Comparison of ENCODE assay signal across 33 cellular contexts in genomic region chrX:8404958-8405357, GRCh38. TPM values are rescaled to one million over a fixed set of nuclear protein-coding genes. Genes with fewer than 3 reads are reported as not detected.
DNase-seq lines count a peak whose midpoint lies in the region; ATAC-seq, FAIRE-seq and TF ChIP-seq lines count a peak whose summit lies in the region.
"Had no signal": no experiment of that assay in that cellular context is flagged by ENCODE, and none has a peak within 500 bp of the region (broad histone marks: within the 10 kb centered on the region; RNA-seq: fewer than 3 reads in every experiment).

No MANE protein-coding gene starts in this region.

- H3K9ac ChIP-seq in neural progenitor cell = no peak overlapping the region
- H3K9ac ChIP-seq: GM23248 had no signal

- CTCF ChIA-PET in OCI-LY7 (lab: Charles Lee; ENCODE audit: unreplicated experiment) = no interaction called here

- TF ChIP-seq POLR2A in heart left ventricle (IDR thresholded peaks at IDR 0.05) (no peak), thyroid gland (IDR thresholded peaks at IDR 0.05) (no peak)

- no peak for FAIRE-seq in bronchial epithelial cell (lab: Jason Lieb, UNC)
- FAIRE-seq: A204.1, D721Med, HepG2, small intestine, TTC549 had no signal

- no peaks in the 10 kb centered on the region for H3F3A ChIP-seq in neural progenitor cell (ENCODE audit: low read depth)

- H3K36me3 ChIP-seq in heart left ventricle (no peaks in the 10 kb centered on the region), bronchial epithelial cell (ENCODE audit: control insufficient read depth, insufficient read depth, low read length) (no peaks in the 10 kb centered on the region), neural progenitor cell (no peaks in the 10 kb centered on the region), thyroid gland (no peaks in the 10 kb centered on the region), OCI-LY7 (ENCODE audit: insufficient read depth, low read length) (no peaks in the 10 kb centered on the region), osteoblast (ENCODE audit: insufficient read depth, low read length) (no peaks in the 10 kb centered on the region)
- H3K36me3 ChIP-seq: gastroesophageal sphincter had no signal

- H3K9me2 ChIP-seq in OCI-LY7 (ENCODE audit: insufficient read depth, low read length) = no peaks in the 10 kb centered on the region

- H3K4me1 ChIP-seq in heart left ventricle = peaks cover 0 to 9% (median 0%) of the 10 kb centered on the region in 12 donors
- H3K4me1 ChIP-seq in neural progenitor cell = peaks cover 15% of the 10 kb centered on the region
- H3K4me1 ChIP-seq in thyroid gland = peaks cover 14 to 15% of the 10 kb centered on the region in 2 donors
- H3K4me1 ChIP-seq in OCI-LY7 (ENCODE audit: insufficient read depth, low read length, poor library complexity, severe bottlenecking) = no peaks in the 10 kb centered on the region
- H3K4me1 ChIP-seq in osteoblast (ENCODE audit: insufficient read depth, low read length) = no peaks in the 10 kb centered on the region
- H3K4me1 ChIP-seq: testis had no signal

- 36 to 67% (median 51%) methylated on average over 2 of the region's 2 CpGs for WGBS in heart left ventricle, 4 donors
- 11 to 18% methylated on average over 1 to 2 of the region's 2 CpGs for WGBS in thyroid gland, 2 donors

- H3K4me3 Mint-ChIP-seq in neural progenitor cell = no peak overlapping the region
- H3K4me3 Mint-ChIP-seq: activated naive CD8-positive, alpha-beta T cell treated with anti-CD3 and anti-CD28 coated beads, Interleukin-2, amount 50 U/mL, for 24 hours; activated T-cell treated with anti-CD3 and anti-CD28 coated beads, Interleukin-2, amount 50 U/mL, for 72 hours; CD4-positive, alpha-beta T cell; T-helper 17 cell had no signal

- peak; percentile 44 to 53 for ATAC-seq in left cardiac atrium
- ATAC-seq in heart left ventricle = no peak
- ATAC-seq: activated naive CD8-positive, alpha-beta T cell treated with anti-CD3 and anti-CD28 coated beads, Interleukin-2, amount 50 U/mL, for 24 hours; activated T-cell treated with anti-CD3 and anti-CD28 coated beads, Interleukin-2, amount 50 U/mL, for 72 hours; HepG2; T-helper 17 cell had no signal

- H3K4me1 Mint-ChIP-seq in neural progenitor cell = peaks cover 10% of the 10 kb centered on the region
- H3K4me1 Mint-ChIP-seq: activated naive CD8-positive, alpha-beta T cell treated with anti-CD3 and anti-CD28 coated beads, Interleukin-2, amount 50 U/mL, for 24 hours; T-helper 17 cell had no signal

- no peaks in the 10 kb centered on the region for H3K79me2 ChIP-seq in neural progenitor cell (ENCODE audit: low read depth)
- no peaks in the 10 kb centered on the region for H3K79me2 ChIP-seq in OCI-LY7 (ENCODE audit: insufficient read depth, low read depth, low read length)
- no peaks in the 10 kb centered on the region for H3K79me2 ChIP-seq in osteoblast (ENCODE audit: insufficient read depth, low read length)

- intact Hi-C loops in left cardiac atrium (cut with DNase I) = no loop called here
- intact Hi-C loops in heart left ventricle (cut with DNase I) = no loop called here
- intact Hi-C loops in thyroid gland (cut with DNase I) = no loop called here
- intact Hi-C loops in OCI-LY7 (cut with micrococcal nuclease; ENCODE audit: unreplicated experiment) = no loop called here

- H3K9me3 ChIP-seq in heart left ventricle (peaks cover 0 to 4% (median 0%) of the 10 kb centered on the region in 12 donors), neural progenitor cell (ENCODE audit: low read depth) (no peaks in the 10 kb centered on the region), thyroid gland (no peaks in the 10 kb centered on the region), OCI-LY7 (ENCODE audit: low read length) (no peaks in the 10 kb centered on the region), osteoblast (ENCODE audit: low read depth, low read length) (no peaks in the 10 kb centered on the region)
- H3K9me3 ChIP-seq: gastroesophageal sphincter, testis had no signal

- no peaks in the 10 kb centered on the region for H3K36me3 Mint-ChIP-seq in neural progenitor cell

- H3K9me3 Mint-ChIP-seq in neural progenitor cell = peaks cover 5% of the 10 kb centered on the region
- H3K9me3 Mint-ChIP-seq: activated naive CD8-positive, alpha-beta T cell treated with anti-CD3 and anti-CD28 coated beads, Interleukin-2, amount 50 U/mL, for 24 hours had no signal

- H3K4me2 ChIP-seq in neural progenitor cell (peak overlapping the region; percentile 37), OCI-LY7 (ENCODE audit: low read length) (no peak overlapping the region), osteoblast (ENCODE audit: insufficient read depth, low read length) (no peak overlapping the region)

- DNase-seq in left cardiac atrium = no peak
- DNase-seq in heart left ventricle = no peak
- DNase-seq in bronchial epithelial cell (ENCODE audit: low read depth) = peak; percentile 13
- DNase-seq in neural progenitor cell (ENCODE audit: low spot score) = no peak
- peak in 1 of 2 donors; percentile 1 for DNase-seq in thyroid gland
- DNase-seq in H4 (ENCODE audit: low spot score) = no peak
- no peak for DNase-seq in OCI-LY7 (ENCODE audit: low spot score)
- DNase-seq in osteoblast (ENCODE audit: insufficient read length, low spot score, missing footprints) = no peak
- DNase-seq: activated CD4-positive, alpha-beta T cell treated with anti-CD3 and anti-CD28 coated beads, Interleukin-2, amount 50 U/mL, for 48 hours; activated CD4-positive, CD25-positive, alpha-beta regulatory T cell treated with anti-CD3 and anti-CD28 coated beads, Interleukin-2, amount 50 U/mL, for 72 hours; activated naive CD8-positive, alpha-beta T cell treated with anti-CD3 and anti-CD28 coated beads, Interleukin-2, amount 50 U/mL, for 24 hours; activated T-cell treated with anti-CD3 and anti-CD28 coated beads, Interleukin-2, amount 50 U/mL, for 72 hours; AML-193; CD4-positive, alpha-beta T cell; GF-D8; GM23248; hypothalamus; Karpas-422; NCI-H1417 treated with DMSO at 0.1 percent for 48 hours; NCI-H2107; NCI-H510A; OCI-M1; small intestine; stimulated activated naive CD4-positive, alpha-beta T cell treated with Interleukin-2 at 50 U/mL for 16 hours; T-helper 17 cell had no signal

- POLR2A ChIA-PET in OCI-LY7 (lab: Charles Lee) = no interaction called here

- TF ChIP-seq CTCF in heart left ventricle (IDR thresholded peaks at IDR 0.05) (no peak), bronchial epithelial cell (IDR thresholded peaks at IDR 0.05; ENCODE audit: insufficient read depth, low read length, severe bottlenecking) (no peak), neural progenitor cell (IDR thresholded peaks at IDR 0.05) (no peak), thyroid gland (IDR thresholded peaks at IDR 0.05) (no peak), OCI-LY7 (conservative IDR thresholded peaks at IDR 0.05; ENCODE audit: low read length) (no peak), osteoblast (IDR thresholded peaks at IDR 0.05; ENCODE audit: extremely low read depth, low read depth, low read length) (no peak)

- H3K27me3 ChIP-seq in heart left ventricle = no peaks in the 10 kb centered on the region
- H3K27me3 ChIP-seq in bronchial epithelial cell (ENCODE audit: control insufficient read depth, insufficient read depth, low read length) = no peaks in the 10 kb centered on the region
- H3K27me3 ChIP-seq in neural progenitor cell = no peaks in the 10 kb centered on the region
- no peaks in the 10 kb centered on the region for H3K27me3 ChIP-seq in thyroid gland
- H3K27me3 ChIP-seq in osteoblast (ENCODE audit: insufficient read depth, low read length) = no peaks in the 10 kb centered on the region
- H3K27me3 ChIP-seq: gastroesophageal sphincter, testis had no signal

- no TSS peak for BruUV-seq in OCI-LY7 (replicated peaks; lab: Mats Ljungman, UMichigan)

- no peak overlapping the region for H3K4me3 ChIP-seq in heart left ventricle
- no peak overlapping the region for H3K4me3 ChIP-seq in bronchial epithelial cell (ENCODE audit: low read depth, low read length)
- H3K4me3 ChIP-seq in neural progenitor cell = no peak overlapping the region
- H3K4me3 ChIP-seq in thyroid gland (replicated peaks in 1 of 3) = no peak overlapping the region
- no peak overlapping the region for H3K4me3 ChIP-seq in OCI-LY7 (ENCODE audit: low read depth, low read length, poor library complexity, severe bottlenecking)
- H3K4me3 ChIP-seq in osteoblast (ENCODE audit: insufficient read depth, low read length) = no peak overlapping the region
- H3K4me3 ChIP-seq: gastroesophageal sphincter, GM23248, testis had no signal

- no peak overlapping the region for H3K27ac Mint-ChIP-seq in neural progenitor cell
- H3K27ac Mint-ChIP-seq: activated naive CD8-positive, alpha-beta T cell treated with anti-CD3 and anti-CD28 coated beads, Interleukin-2, amount 50 U/mL, for 24 hours; activated T-cell treated with anti-CD3 and anti-CD28 coated beads, Interleukin-2, amount 50 U/mL, for 72 hours; CD4-positive, alpha-beta T cell; T-helper 17 cell had no signal

- no peaks in the 10 kb centered on the region for H4K20me1 ChIP-seq in neural progenitor cell (ENCODE audit: low read depth)
- H4K20me1 ChIP-seq in OCI-LY7 (ENCODE audit: insufficient read depth, low read length) = no peaks in the 10 kb centered on the region
- H4K20me1 ChIP-seq in osteoblast (ENCODE audit: insufficient read depth, low read length) = no peaks in the 10 kb centered on the region

- H3K27ac ChIP-seq in heart left ventricle (peak overlapping the region in 2 of 12 donors; percentile 1 to 8), neural progenitor cell (no peak overlapping the region), thyroid gland (peak overlapping the region; percentile 22 to 79 (median 60)), OCI-LY7 (ENCODE audit: low read depth, low read length, poor library complexity, severe bottlenecking) (no peak overlapping the region), osteoblast (ENCODE audit: low read depth, low read length) (no peak overlapping the region)
- H3K27ac ChIP-seq: GM23248 had no signal

- H2AFZ ChIP-seq in neural progenitor cell (replicated peaks) = no peak overlapping the region
- no peak overlapping the region for H2AFZ ChIP-seq in OCI-LY7 (ENCODE audit: low read length)
- no peak overlapping the region for H2AFZ ChIP-seq in osteoblast (ENCODE audit: low read length)
- H2AFZ ChIP-seq: GM23248 had no signal

- peaks cover 2% of the 10 kb centered on the region for H3K27me3 Mint-ChIP-seq in neural progenitor cell (ENCODE audit: insufficient read depth, low read depth)
- H3K27me3 Mint-ChIP-seq: activated naive CD8-positive, alpha-beta T cell treated with anti-CD3 and anti-CD28 coated beads, Interleukin-2, amount 50 U/mL, for 24 hours; CD4-positive, alpha-beta T cell; T-helper 17 cell had no signal

RNA-seq across cellular contexts. Expression of gene VCX3B, which starts 59.7 kb away (rescaled TPM):
- total RNA-seq in left cardiac atrium (not detected), heart left ventricle (under 1 TPM in 1 of 9 donors, not detected in 8; 0.36 TPM), bronchial epithelial cell (0.26 TPM in 2 replicates), neural progenitor cell (ENCODE audit: low replicate concordance) (not detected in 2 replicates), thyroid gland (1 to 10 TPM in 1 of 4 donors, under 1 TPM in 1, not detected in 2; 0.94 to 2.0 TPM), OCI-LY7 (2022) (not detected in 2 replicates), osteoblast (not detected in 2 replicates)
- not detected for polyA plus RNA-seq in heart left ventricle
- 296 and 316 TPM in 2 replicates for total RNA-seq in H4 (2014; rRNA removed; shearing (Covaris generic))
- total RNA-seq in OCI-LY7 (2014; rRNA removed; shearing (Covaris generic)) = 1.3 TPM in 1 of 2 replicates, not detected in the other
- total RNA-seq: activated T-cell treated with anti-CD3 and anti-CD28 coated beads, Interleukin-2, amount 50 U/mL, for 72 hours; CD4-positive, alpha-beta T cell; chondrocyte; gastroesophageal sphincter; GM23248; HepG2; mesenteric fat pad; T-helper 17 cell had no signal
- polyA plus RNA-seq: GM23248, HepG2, small intestine had no signal

Comparison
In these comparisons a context has a peak if more than half of its experiments do, and no peak if none do; other contexts are left out.
1. ATAC-seq: peak in left cardiac atrium (2 of 2); none in heart left ventricle (0 of 4).
2. H3K27ac ChIP-seq: peak in thyroid gland (3 of 3); none in neural progenitor cell (single experiment), OCI-LY7 (single experiment) and osteoblast (single experiment).
3. RNA of gene VCX3B, which starts 59.7 kb away (total RNA-seq): 296 to 316 TPM in H4; 1.3 TPM in OCI-LY7, 0.94 to 2.0 TPM in thyroid gland, 0.26 TPM in bronchial epithelial cell, not detected in left cardiac atrium, 0.36 TPM in heart left ventricle, not detected in neural progenitor cell and not detected in osteoblast; every median in the first group is over 10 times any median in the second.